13 cellular contexts compared by ENCODE assay signal in genomic region chr18:47912794-47913594, GRCh38. TPM values are rescaled to one million over a fixed set of nuclear protein-coding genes. Genes with fewer than 3 reads are reported as not detected.
DNase-seq lines count a peak whose midpoint lies in the region; FAIRE-seq and TF ChIP-seq lines count a peak whose summit lies in the region.
"Had no signal": no experiment of that assay in that cellular context is flagged by ENCODE, and none has a peak within 500 bp of the region (broad histone marks: within the 10 kb centered on the region; RNA-seq: fewer than 3 reads in every experiment).

No MANE protein-coding gene starts in this region.

- H4K20me1 ChIP-seq in keratinocyte (ENCODE audit: control insufficient read depth, extremely low read depth, insufficient read depth, low read length) = peaks cover 11% of the 10 kb centered on the region

- peaks cover 0 to 8% of the 10 kb centered on the region in 2 experiments for H3K36me3 ChIP-seq in keratinocyte (ENCODE audit: control insufficient read depth in 2 of 2, extremely low read depth in 1 of 2, insufficient read depth in 2 of 2, low read length in 2 of 2)
- H3K36me3 ChIP-seq in testis (ENCODE audit: low read depth, missing control alignments) = no peaks in the 10 kb centered on the region

- CTCF ChIA-PET in activated naive CD4-positive, alpha-beta T cell treated with anti-CD3 and anti-CD28 coated beads for 36 hours (lab: Charles Lee) = interaction anchor here (0.7 kb wide), 3 partner anchors 26 to 81 kb away, joined by 3 read pairs; no protein-coding TSS in a partner anchor

- peak overlapping the region; percentile 32 for H3K4me3 Mint-ChIP-seq in activated naive CD4-positive, alpha-beta T cell treated with anti-CD3 and anti-CD28 coated beads for 36 hours
- H3K4me3 Mint-ChIP-seq in activated naive CD8-positive, alpha-beta T cell treated with anti-CD3 and anti-CD28 coated beads for 36 hours = peak overlapping the region; percentile 26
- H3K4me3 Mint-ChIP-seq: activated B cell treated with CpG ODN at 0.5 μM for 24 hours had no signal

- WGBS in testis, 2 donors = 73 to 81% methylated on average over 11 of the region's 11 CpGs

- no peak overlapping the region for H3K4me2 ChIP-seq in keratinocyte (ENCODE audit: control insufficient read depth, extremely low read depth, insufficient read depth, low read depth, low read length)

- intact Hi-C loops in activated naive CD4-positive, alpha-beta T cell treated with anti-CD3 and anti-CD28 coated beads for 36 hours (cut with micrococcal nuclease) = loop anchor here (1.0 to 2.0 kb wide), 3 partner anchors 12 to 28 kb away; partner anchors contain the start of gene SMAD2
- intact Hi-C loops in testis (cut with DNase I; ENCODE audit: low total_unique reads) = no loop called here

- TF ChIP-seq CTCF in keratinocyte (optimal IDR thresholded peaks at IDR 0.05 in 1 of 3, IDR thresholded peaks at IDR 0.05 in 1 of 3, conservative IDR thresholded peaks at IDR 0.05 in 1 of 3; ENCODE audit: extremely low read depth in 1 of 3, insufficient read depth in 2 of 3, low read length in 3 of 3) = no peak
- no peak for TF ChIP-seq CTCF in testis (IDR thresholded peaks at IDR 0.05)

- no peak overlapping the region for H2AFZ ChIP-seq in keratinocyte (ENCODE audit: control insufficient read depth, low read length)

- peaks cover 93% of the 10 kb centered on the region for H3K79me2 ChIP-seq in keratinocyte (ENCODE audit: control insufficient read depth, insufficient read depth, low read length)

- DNase-seq in activated naive CD4-positive, alpha-beta T cell treated with anti-CD3 and anti-CD28 coated beads for 36 hours = no peak
- DNase-seq in activated naive CD4-positive, alpha-beta T cell (lab: John Stamatoyannopoulos, UW) = no peak
- DNase-seq in activated naive CD8-positive, alpha-beta T cell treated with anti-CD3 and anti-CD28 coated beads for 36 hours = no peak
- DNase-seq in keratinocyte (ENCODE audit: low read depth, low spot score) = no peak
- DNase-seq in testis = no peak
- no peak for DNase-seq in H54 (ENCODE audit: insufficient read length, low spot score)
- DNase-seq in DMS79 treated with DMSO at 0.1 percent for 48 hours (lab: John Stamatoyannopoulos, UW) = no peak
- no peak for DNase-seq in anterior cingulate cortex (lab: John Stamatoyannopoulos, UW)
- DNase-seq: activated B cell treated with CpG ODN at 0.5 μM for 24 hours; mesendoderm; NCI-H1930; stimulated activated CD8-positive, alpha-beta memory T cell treated with anti-CD3 and anti-CD28 coated beads, Interleukin-4, amount 100 ng/mL, for 48 hours had no signal

- H3K27ac ChIP-seq in keratinocyte (ENCODE audit: control insufficient read depth, insufficient read depth, low read length) = peak overlapping the region; percentile 50
- peak overlapping the region; percentile 32 to 73 for H3K27ac ChIP-seq in testis

- no peaks in the 10 kb centered on the region for H3K9me3 ChIP-seq in keratinocyte (ENCODE audit: control insufficient read depth, low read depth, low read length)
- no peaks in the 10 kb centered on the region for H3K9me3 ChIP-seq in testis

- H3K4me1 ChIP-seq in keratinocyte (ENCODE audit: control insufficient read depth, extremely low read depth, insufficient read depth, low read length) (peaks cover 29% of the 10 kb centered on the region), testis (peaks cover 12% of the 10 kb centered on the region)

- peak overlapping the region; percentile 59 for H3K27ac Mint-ChIP-seq in activated naive CD4-positive, alpha-beta T cell treated with anti-CD3 and anti-CD28 coated beads for 36 hours
- H3K27ac Mint-ChIP-seq in activated naive CD8-positive, alpha-beta T cell treated with anti-CD3 and anti-CD28 coated beads for 36 hours = peak overlapping the region; percentile 88
- H3K27ac Mint-ChIP-seq: activated B cell treated with CpG ODN at 0.5 μM for 24 hours had no signal

- peaks cover 2% of the 10 kb centered on the region for H3K9me1 ChIP-seq in keratinocyte (ENCODE audit: control insufficient read depth, extremely low read depth, insufficient read depth, low read length)

- TF ChIP-seq POLR2A in testis (IDR thresholded peaks at IDR 0.05) = no peak
- no peak for TF ChIP-seq POLR2A in H54 (IDR thresholded peaks at IDR 0.05; ENCODE audit: low read depth, low read length)

- H3K27me3 ChIP-seq in keratinocyte (ENCODE audit: control insufficient read depth, extremely low read depth, insufficient read depth, low read length) (no peaks in the 10 kb centered on the region), testis (no peaks in the 10 kb centered on the region)

- H3K4me3 ChIP-seq in keratinocyte (ENCODE audit: control insufficient read depth in 2 of 3, extremely low read depth in 1 of 3, insufficient read depth in 2 of 3, low read depth in 1 of 3, low read length in 3 of 3) (no peak overlapping the region), testis (no peak overlapping the region)
- H3K4me3 ChIP-seq: skin epidermis had no signal

- no peak for FAIRE-seq in keratinocyte (lab: Jason Lieb, UNC)
- FAIRE-seq in H54 (lab: Jason Lieb, UNC) = no peak

- no peak overlapping the region for H3K9ac ChIP-seq in keratinocyte (ENCODE audit: control insufficient read depth, extremely low read depth, insufficient read depth, low read length)

- H3K27me3 Mint-ChIP-seq in activated naive CD4-positive, alpha-beta T cell treated with anti-CD3 and anti-CD28 coated beads for 36 hours (ENCODE audit: low read depth) = no peaks in the 10 kb centered on the region
- H3K27me3 Mint-ChIP-seq in activated naive CD8-positive, alpha-beta T cell treated with anti-CD3 and anti-CD28 coated beads for 36 hours = no peaks in the 10 kb centered on the region
- H3K27me3 Mint-ChIP-seq: activated B cell treated with CpG ODN at 0.5 μM for 24 hours had no signal

- peaks cover 86% of the 10 kb centered on the region for H3K4me1 Mint-ChIP-seq in activated naive CD4-positive, alpha-beta T cell treated with anti-CD3 and anti-CD28 coated beads for 36 hours (ENCODE audit: low read depth)
- H3K4me1 Mint-ChIP-seq in activated naive CD8-positive, alpha-beta T cell treated with anti-CD3 and anti-CD28 coated beads for 36 hours = peaks cover 82% of the 10 kb centered on the region

- no peaks in the 10 kb centered on the region for H3K9me3 Mint-ChIP-seq in activated naive CD4-positive, alpha-beta T cell treated with anti-CD3 and anti-CD28 coated beads for 36 hours
- H3K9me3 Mint-ChIP-seq in activated naive CD8-positive, alpha-beta T cell treated with anti-CD3 and anti-CD28 coated beads for 36 hours = no peaks in the 10 kb centered on the region
- H3K9me3 Mint-ChIP-seq: activated B cell treated with CpG ODN at 0.5 μM for 24 hours had no signal

- dilution Hi-C loops in keratinocyte (cut with MboI; ENCODE audit: extremely low pct_ligation_motif_present, low sequenced_read_pairs) = no loop called here

- peaks cover 6% of the 10 kb centered on the region for H3K36me3 Mint-ChIP-seq in activated naive CD4-positive, alpha-beta T cell treated with anti-CD3 and anti-CD28 coated beads for 36 hours (ENCODE audit: low read depth)
- H3K36me3 Mint-ChIP-seq in activated naive CD8-positive, alpha-beta T cell treated with anti-CD3 and anti-CD28 coated beads for 36 hours = peaks cover 38% of the 10 kb centered on the region

RNA-seq across cellular contexts. Expression of gene SMAD2, which starts 17.5 kb away (rescaled TPM):
- total RNA-seq in activated naive CD4-positive, alpha-beta T cell treated with anti-CD3 and anti-CD28 coated beads for 36 hours = 100 to 1,000 TPM; 106 to 116 TPM
- 100 to 1,000 TPM; 101 to 105 TPM for total RNA-seq in activated naive CD8-positive, alpha-beta T cell treated with anti-CD3 and anti-CD28 coated beads for 36 hours
- polyA plus RNA-seq in keratinocyte = 69.9 to 87.1 TPM (median 80.2 TPM) in 3 replicates
- polyA plus RNA-seq in keratinocyte (2011; ENCODE audit: low read depth) = 81.2 TPM
- 75.3 and 131 TPM in 2 replicates for polyA plus RNA-seq in keratinocyte (2011; cell fraction: cytosol; rRNA removed)
- polyA plus RNA-seq in keratinocyte (2011; cell fraction: nucleus; rRNA removed) = 54.5 and 60.1 TPM in 2 replicates
- polyA plus RNA-seq in keratinocyte (2012; ENCODE audit: low replicate concordance) = 68.2 and 73.1 TPM in 2 replicates
- 35.2 to 158 TPM (median 84.9 TPM) in 3 replicates for polyA minus RNA-seq in keratinocyte
- 71.6 TPM for polyA minus RNA-seq in keratinocyte (2011; cell fraction: cytosol; rRNA and poly(A)+ RNA removed)
- 27.5 and 70.2 TPM in 2 replicates for polyA minus RNA-seq in keratinocyte (2011; cell fraction: nucleus; rRNA and poly(A)+ RNA removed)
- 100 to 1,000 TPM in 1 of 2 donors, 10 to 100 TPM in 1; 76.9 to 115 TPM for total RNA-seq in testis
- polyA plus RNA-seq in testis (ENCODE audit: insufficient read depth, low read depth, low replicate concordance) = 109 TPM
